13 cellular contexts compared by ENCODE assay signal in genomic region chr14:54267172-54267571, GRCh38.
DNase-seq lines count a peak whose midpoint lies in the region; ATAC-seq, FAIRE-seq and TF ChIP-seq lines count a peak whose summit lies in the region.
"Had no signal": no experiment of that assay in that cellular context is flagged by ENCODE, and none has a peak within 500 bp of the region (broad histone marks: within the 10 kb centered on the region; RNA-seq: fewer than 3 reads in every experiment).

No MANE protein-coding gene starts in this region.

- H3K4me2 ChIP-seq in H1 (ENCODE audit: insufficient read depth in 1 of 2, low read depth in 2 of 2, low read length in 2 of 2), result no peak overlapping the region
- H3K4me2 ChIP-seq: neural progenitor cell, PC-9 had no signal

- no peak overlapping the region for H4K5ac ChIP-seq in H1 (ENCODE audit: insufficient read length, low read depth, low read length)

- H3K4me1 ChIP-seq in H1 (replicated peaks in 1 of 4; ENCODE audit: control insufficient read depth in 3 of 4, insufficient read depth in 4 of 4, low read length in 3 of 4) (no peaks in the 10 kb centered on the region), right cardiac atrium (ENCODE audit: control insufficient read depth, insufficient read depth, low read length) (no peaks in the 10 kb centered on the region), tibial artery (no peaks in the 10 kb centered on the region)

- WGBS in H1 (ENCODE audit: extremely low coverage in 1 of 2, insufficient coverage in 1 of 2, insufficient read length in 1 of 2, insufficient replicate concordance in 2 of 2, low coverage in 1 of 2, low lambda C conversion rate in 2 of 2, missing lambda C conversion rate in 1 of 2), 2 experiments, result 95% methylated on average over 2 of the region's 2 CpGs; no CpG with 5 or more reads in 1 of the 2 experiments
- WGBS in right cardiac atrium, result 78% methylated on average over 2 of the region's 2 CpGs

- H3K9me3 ChIP-seq in H1 (ENCODE audit: insufficient read depth in 2 of 2, low read depth in 1 of 2, low read length in 1 of 2) (no peaks in the 10 kb centered on the region), right cardiac atrium (ENCODE audit: control insufficient read depth, low read length) (no peaks in the 10 kb centered on the region), tibial artery (no peaks in the 10 kb centered on the region)

- H3K9ac ChIP-seq in H1 (replicated peaks in 1 of 4; ENCODE audit: extremely low read depth in 1 of 4, low read depth in 3 of 4, low read length in 3 of 4), result no peak overlapping the region
- H3K9ac ChIP-seq: neural progenitor cell had no signal

- H3K14ac ChIP-seq in H1 (ENCODE audit: insufficient read length), result no peak overlapping the region

- H3K27ac ChIP-seq in H1 (ENCODE audit: low read depth, low read length) (no peak overlapping the region), right cardiac atrium (ENCODE audit: low read length) (no peak overlapping the region), tibial artery (no peak overlapping the region)
- H3K27ac ChIP-seq: neural progenitor cell, PC-9 had no signal

- H4K91ac ChIP-seq in H1 (replicated peaks; ENCODE audit: insufficient read length, low read length), result no peak overlapping the region

- no peaks in the 10 kb centered on the region for H3K36me3 ChIP-seq in H1 (ENCODE audit: control insufficient read depth in 2 of 4, insufficient read depth in 4 of 4, low read length in 3 of 4)
- H3K36me3 ChIP-seq in tibial artery, result no peaks in the 10 kb centered on the region
- H3K36me3 ChIP-seq: neural progenitor cell had no signal

- TF ChIP-seq POLR2A in H1 (IDR thresholded peaks at IDR 0.05; ENCODE audit: control extremely low read depth in 1 of 2, low read depth in 2 of 2, low read length in 2 of 2), result no peak

- H2BK15ac ChIP-seq in H1 (ENCODE audit: low read length), result no peak overlapping the region

- intact Hi-C loops in right cardiac atrium (cut with DNase I), result no loop called here
- intact Hi-C loops in tibial artery (cut with DNase I; ENCODE audit: low total_unique reads), result no loop called here

- no peak overlapping the region for H2BK12ac ChIP-seq in H1 (ENCODE audit: low read depth, low read length)

- H2AK5ac ChIP-seq in H1 (ENCODE audit: low read depth, low read length), result no peak overlapping the region

- no peak overlapping the region for H2BK120ac ChIP-seq in H1 (replicated peaks; ENCODE audit: low read depth, low read length)

- H3K23me2 ChIP-seq in H1 (ENCODE audit: low read depth, low read length), result no peaks in the 10 kb centered on the region

- no peak for TF ChIP-seq CTCF in H1 (IDR thresholded peaks at IDR 0.05; ENCODE audit: control extremely low read depth in 1 of 3, insufficient read depth in 1 of 3, low read depth in 1 of 3, low read length in 3 of 3)
- TF ChIP-seq CTCF in tibial artery (IDR thresholded peaks at IDR 0.05), result no peak

- CTCF ChIA-PET in H1 (lab: Charles Lee; ENCODE audit: partially characterized antibody), result interaction anchor here (0.6 to 2.3 kb wide), 2 partner anchors 62 to 716 kb away, joined by 3 to 6 read pairs; no protein-coding TSS in a partner anchor

- H3K79me1 ChIP-seq in H1 (ENCODE audit: low read depth, low read length), result no peaks in the 10 kb centered on the region

- no peak overlapping the region for H3K23ac ChIP-seq in H1 (ENCODE audit: insufficient read length)

- H3K56ac ChIP-seq in H1 (replicated peaks; ENCODE audit: insufficient read length, low read depth, low read length), result no peak overlapping the region

- no peak overlapping the region for H3K4ac ChIP-seq in H1 (replicated peaks; ENCODE audit: insufficient read length, low read depth, low read length)

- H2BK5ac ChIP-seq in H1 (ENCODE audit: low read depth, low read length), result no peak overlapping the region

- FAIRE-seq in H1 (lab: Jason Lieb, UNC), result peak; percentile 36

- H3K4me3 ChIP-seq in H1 (ENCODE audit: extremely low read depth in 1 of 4, insufficient read depth in 2 of 4, low read depth in 3 of 4, low read length in 4 of 4) (no peak overlapping the region), right cardiac atrium (ENCODE audit: low read length) (no peak overlapping the region), tibial artery (no peak overlapping the region)
- H3K4me3 ChIP-seq: neural progenitor cell, PC-9 had no signal

- H2BK20ac ChIP-seq in H1 (ENCODE audit: low read length), result no peak overlapping the region

- TF ChIP-seq EP300 in H1 (IDR thresholded peaks at IDR 0.05; ENCODE audit: borderline replicate concordance in 1 of 2, low read depth in 2 of 2, low read length in 2 of 2), result no peak

- no peak for TF ChIP-seq RAD21 in H1 (IDR thresholded peaks at IDR 0.05 in 1 of 2, conservative IDR thresholded peaks at IDR 0.05 in 1 of 2; ENCODE audit: low read depth in 2 of 2, low read length in 2 of 2)

- no peaks in the 10 kb centered on the region for H4K20me1 ChIP-seq in H1 (replicated peaks in 1 of 2; ENCODE audit: control insufficient read depth in 1 of 2, insufficient read depth in 2 of 2, low read length in 2 of 2)

- no peaks in the 10 kb centered on the region for H3K79me2 ChIP-seq in H1 (ENCODE audit: control insufficient read depth in 1 of 2, insufficient read depth in 2 of 2, low read length in 2 of 2)

- no peak overlapping the region for H2AFZ ChIP-seq in H1 (ENCODE audit: low read length)
- H2AFZ ChIP-seq: neural progenitor cell, PC-9 had no signal

- ATAC-seq in GM18519 (IDR thresholded peaks at IDR 0.05; ENCODE audit: low FRiP score, unreplicated experiment) (peak; percentile 54), GM21381 (IDR thresholded peaks at IDR 0.05; ENCODE audit: unreplicated experiment) (peak; percentile 80), HG03097 (IDR thresholded peaks at IDR 0.05; ENCODE audit: low FRiP score, unreplicated experiment) (peak; percentile 44), right cardiac atrium (no peak)

- POLR2A ChIA-PET in H1 (lab: Charles Lee; ENCODE audit: partially characterized antibody), result no interaction called here

- no peak for DNase-seq in H1 (ENCODE audit: low read depth in 1 of 2, low spot score in 2 of 2)
- no peak for DNase-seq in right cardiac atrium
- no peak for DNase-seq in tibial artery
- no peak for DNase-seq in AML-193 (lab: John Stamatoyannopoulos, UW)
- DNase-seq in NCI-H510A (lab: John Stamatoyannopoulos, UW), result no peak
- DNase-seq: activated naive CD4-positive, alpha-beta T cell treated with anti-CD3 and anti-CD28 coated beads, Interleukin-2, amount 50 U/mL, for 16 hours; effector CD8-positive, alpha-beta T cell; NCI-H1092 treated with DMSO at 0.1 percent for 48 hours had no signal

- H3K27me3 ChIP-seq in H1 (replicated peaks in 1 of 4; ENCODE audit: control insufficient read depth in 3 of 4, extremely low read depth in 1 of 4, insufficient read depth in 3 of 4, low read length in 3 of 4) (no peaks in the 10 kb centered on the region), right cardiac atrium (ENCODE audit: control insufficient read depth, insufficient read depth) (no peaks in the 10 kb centered on the region), tibial artery (no peaks in the 10 kb centered on the region)
- H3K27me3 ChIP-seq: neural progenitor cell had no signal

- H3K18ac ChIP-seq in H1 (ENCODE audit: extremely low read depth, low read length), result no peak overlapping the region

- no peak overlapping the region for H4K8ac ChIP-seq in H1 (ENCODE audit: extremely low read depth, insufficient read depth, low read length)

TF ChIP-seq in H1, 55 proteins besides CTCF, POLR2A, EP300 and RAD21 (continues in another document):
- no peak for TF ChIP-seq GABPA (IDR thresholded peaks at IDR 0.05; ENCODE audit: borderline replicate concordance, insufficient read depth, low read length)
- no peak for TF ChIP-seq SAP30 (IDR thresholded peaks at IDR 0.05; ENCODE audit: insufficient read depth, insufficient replicate concordance, low read length)

Comparison
In these comparisons a context has a peak if more than half of its experiments do, and no peak if none do; other contexts are left out.
1. ATAC-seq: peak in GM18519 (single experiment), GM21381 (single experiment) and HG03097 (single experiment); none in right cardiac atrium (0 of 2).